ENCODE assay signal across 9 cellular contexts in genomic region chr3:98561727-98562521, GRCh38. TPM values are rescaled to one million over a fixed set of nuclear protein-coding genes. Genes with fewer than 3 reads are reported as not detected.
DNase-seq lines count a peak whose midpoint lies in the region; ATAC-seq and TF ChIP-seq lines count a peak whose summit lies in the region.
"Had no signal": no experiment of that assay in that cellular context is flagged by ENCODE, and none has a peak within 500 bp of the region (broad histone marks: within the 10 kb centered on the region; RNA-seq: fewer than 3 reads in every experiment).

No MANE protein-coding gene starts in this region.

- H3K4me3 ChIP-seq in GM12865 (ENCODE audit: low read depth, low read length) (peak overlapping the region; percentile 72), suprapubic skin (no peak overlapping the region)

- H3K9me3 ChIP-seq in suprapubic skin = no peaks in the 10 kb centered on the region

- H3K27ac ChIP-seq in suprapubic skin = no peak overlapping the region

- H3K4me3 Mint-ChIP-seq in T-helper 1 cell treated with Interleukin-12 subunit alpha and Interleukin-12 subunit beta and Interleukin-4 antibody, amounts not matched to agents 30 μg/mL and 1 μg/mL, for 36 hours = peak overlapping the region; percentile 14

- H3K4me1 ChIP-seq in suprapubic skin = no peaks in the 10 kb centered on the region

- TF ChIP-seq EP300 in suprapubic skin (IDR thresholded peaks at IDR 0.05) = no peak

- no peaks in the 10 kb centered on the region for H3K27me3 Mint-ChIP-seq in T-helper 1 cell treated with Interleukin-12 subunit alpha and Interleukin-12 subunit beta and Interleukin-4 antibody, amounts not matched to agents 30 μg/mL and 1 μg/mL, for 36 hours (ENCODE audit: low read depth)

- WGBS in suprapubic skin = 83% methylated on average over 5 of the region's 5 CpGs

- DNase-seq in GM12865 (ENCODE audit: low read depth) (peak; percentile 89), kidney tubule cell (ENCODE audit: low spot score) (peak; percentile 40), suprapubic skin (ENCODE audit: low spot score in 2 of 2) (no peak)
- DNase-seq: kidney had no signal

- ATAC-seq in GM21619 (IDR thresholded peaks at IDR 0.05; ENCODE audit: unreplicated experiment) (peak; percentile 12), GM19452 (IDR thresholded peaks at IDR 0.05; ENCODE audit: unreplicated experiment) (no peak), GM19035 (IDR thresholded peaks at IDR 0.05; ENCODE audit: unreplicated experiment) (no peak)
- ATAC-seq: Panc1 had no signal

- peaks cover 71% of the 10 kb centered on the region for H3K4me1 Mint-ChIP-seq in T-helper 1 cell treated with Interleukin-12 subunit alpha and Interleukin-12 subunit beta and Interleukin-4 antibody, amounts not matched to agents 30 μg/mL and 1 μg/mL, for 36 hours (ENCODE audit: low read depth)

- H3K27ac Mint-ChIP-seq in T-helper 1 cell treated with Interleukin-12 subunit alpha and Interleukin-12 subunit beta and Interleukin-4 antibody, amounts not matched to agents 30 μg/mL and 1 μg/mL, for 36 hours = peak overlapping the region; percentile 85

- no peaks in the 10 kb centered on the region for H3K36me3 ChIP-seq in suprapubic skin

- TF ChIP-seq CTCF in GM12865 (IDR thresholded peaks at IDR 0.05; ENCODE audit: insufficient read depth, low read depth, low read length, missing control alignments) = no peak
- TF ChIP-seq CTCF in suprapubic skin (IDR thresholded peaks at IDR 0.05) = no peak

- no peaks in the 10 kb centered on the region for H3K27me3 ChIP-seq in suprapubic skin

- H3K9me3 Mint-ChIP-seq in T-helper 1 cell treated with Interleukin-12 subunit alpha and Interleukin-12 subunit beta and Interleukin-4 antibody, amounts not matched to agents 30 μg/mL and 1 μg/mL, for 36 hours = no peaks in the 10 kb centered on the region

- peaks cover 24% of the 10 kb centered on the region for H3K36me3 Mint-ChIP-seq in T-helper 1 cell treated with Interleukin-12 subunit alpha and Interleukin-12 subunit beta and Interleukin-4 antibody, amounts not matched to agents 30 μg/mL and 1 μg/mL, for 36 hours (ENCODE audit: low read depth)

- no peak for TF ChIP-seq POLR2A in suprapubic skin (IDR thresholded peaks at IDR 0.05)

RNA-seq across cellular contexts. Expression of gene GPR15, which starts 30.1 kb away (rescaled TPM):
- total RNA-seq in suprapubic skin = not detected
- total RNA-seq: kidney had no signal

RNA-seq across cellular contexts. Expression of gene CPOX, which starts 31.5 kb away (rescaled TPM):
- 10 to 100 TPM; 13.2 to 41.3 (median 21.7) TPM for total RNA-seq in suprapubic skin

RNA-seq across cellular contexts. Expression of gene CLDND1, which starts 39.2 kb away (rescaled TPM):
- total RNA-seq in suprapubic skin = 100 to 1,000 TPM; 137 to 319 (median 159) TPM

Comparison
In these comparisons a context has a peak if more than half of its experiments do, and no peak if none do; other contexts are left out.
1. DNase-seq: peak in GM12865 (single experiment) and kidney tubule cell (single experiment); none in suprapubic skin (0 of 2).